In genomic region chr2:121582272-121582671, GRCh38 we compare ENCODE assay signal across 30 cellular contexts. TPM values are rescaled to one million over a fixed set of nuclear protein-coding genes. Genes with fewer than 3 reads are reported as not detected.
"Had no signal": no experiment of that assay in that cellular context is flagged by ENCODE, and none has a peak within 500 bp of the region (broad histone marks: within the 10 kb centered on the region; RNA-seq: fewer than 3 reads in every experiment).

No MANE protein-coding gene starts in this region.

- ATAC-seq: body of pancreas, esophagus mucosa, left cardiac atrium, T-cell had no signal

- DNase-seq: activated CD4-positive, alpha-beta T cell treated with anti-CD3 and anti-CD28 coated beads for 4 hours; activated CD4-positive, alpha-beta T cell treated with anti-CD3 and anti-CD28 coated beads, Interleukin-2, amount 50 U/mL, for 4 hours; activated T-cell treated with anti-CD3 and anti-CD28 coated beads, Interleukin-2, amount 50 U/mL, for 24 hours; adrenal gland; aorta; body of pancreas; cortex of kidney; foreskin fibroblast; head of caudate nucleus; hippocampal formation; left cardiac atrium; naive B cell; ovary; retina; stimulated activated CD4-positive, alpha-beta T cell treated with anti-CD3 and anti-CD28 coated beads, Interleukin-1b, Interleukin-23, amount 100 ng/mL, for 48 hours; stimulated activated CD4-positive, alpha-beta T cell treated with anti-CD3 and anti-CD28 coated beads, Interleukin-4, amount 100 ng/mL, for 4 hours; stimulated activated CD8-positive, alpha-beta memory T cell treated with anti-CD3 and anti-CD28 coated beads, Interleukin-4, amount 100 ng/mL, for 48 hours; stimulated activated naive CD4-positive, alpha-beta T cell; T-cell; T-helper 9 cell; trophoblast cell had no signal

- H3K36me3 Mint-ChIP-seq: mesothelial cell of epicardium, naive B cell had no signal

- H3K9me3 Mint-ChIP-seq: activated naive CD4-positive, alpha-beta T cell treated with anti-CD3 and anti-CD28 coated beads, Interleukin-2, amount 50 U/mL, for 24 hours; activated T-cell treated with anti-CD3 and anti-CD28 coated beads, Interleukin-2, amount 50 U/mL, for 24 hours; activated T-helper 2 cell treated with anti-CD3 and anti-CD28 coated beads, Interferon-gamma antibody, Interleukin-2, Interleukin-4, amounts not matched to agents 10 μg/mL and 5 μg/mL and 100 μg/mL, durations not matched to agents 14 hours and 24 hours and 36 hours; mesothelial cell of epicardium; T-cell had no signal

- H3K27me3 Mint-ChIP-seq: activated naive CD4-positive, alpha-beta T cell treated with anti-CD3 and anti-CD28 coated beads, Interleukin-2, amount 50 U/mL, for 24 hours; activated T-cell treated with anti-CD3 and anti-CD28 coated beads, Interleukin-2, amount 50 U/mL, for 24 hours; naive B cell; T-cell had no signal

- H3K27ac Mint-ChIP-seq: activated naive CD4-positive, alpha-beta T cell treated with anti-CD3 and anti-CD28 coated beads, Interleukin-2, amount 50 U/mL, for 24 hours; activated T-cell treated with anti-CD3 and anti-CD28 coated beads, Interleukin-2, amount 50 U/mL, for 24 hours; activated T-helper 2 cell treated with anti-CD3 and anti-CD28 coated beads, Interferon-gamma antibody, Interleukin-2, Interleukin-4, amounts not matched to agents 10 μg/mL and 5 μg/mL and 100 μg/mL, durations not matched to agents 14 hours and 24 hours and 36 hours; mesothelial cell of epicardium; T-cell had no signal

- H3K9me3 ChIP-seq: adrenal gland, body of pancreas, ovary, prostate gland, thoracic aorta had no signal

- H3K4me3 Mint-ChIP-seq: activated naive CD4-positive, alpha-beta T cell treated with anti-CD3 and anti-CD28 coated beads, Interleukin-2, amount 50 U/mL, for 24 hours; activated T-cell treated with anti-CD3 and anti-CD28 coated beads, Interleukin-2, amount 50 U/mL, for 24 hours; mesothelial cell of epicardium; naive B cell; T-cell had no signal

RNA-seq across cellular contexts. Expression of gene RNU4ATAC, which starts 51.6 kb away (rescaled TPM):
- total RNA-seq: activated T-helper 2 cell treated with anti-CD3 and anti-CD28 coated beads, Interferon-gamma antibody, Interleukin-2, Interleukin-4, amounts not matched to agents 10 μg/mL and 5 μg/mL and 100 μg/mL, durations not matched to agents 14 hours and 24 hours and 36 hours; adrenal gland; aorta; body of pancreas; esophagus mucosa; mesothelial cell of epicardium; ovary; prostate gland; smooth muscle cell; T-cell; thoracic aorta had no signal
- polyA plus RNA-seq: adrenal gland, aorta, keratinocyte, neural cell, ovary had no signal
